ENCODE assay signal across 8 cellular contexts in genomic region chr15:82986442-82986780, GRCh38. TPM values are rescaled to one million over a fixed set of nuclear protein-coding genes. Genes with fewer than 3 reads are reported as not detected.
A peak's percentile ranks its signal among the peaks of the same experiment; 100 is the strongest.
DNase-seq lines count a peak whose midpoint lies in the region; ATAC-seq lines count a peak whose summit lies in the region.

No MANE protein-coding gene starts in this region.

- peak in 2 of 3 donors; percentile 17 to 58 for DNase-seq in CD4-positive, CD25-positive, alpha-beta regulatory T cell
- DNase-seq in posterior cingulate gyrus (no peak), DMS114 treated with DMSO at 0.1 percent for 48 hours (lab: John Stamatoyannopoulos, UW; ENCODE audit: unreplicated experiment) (no peak)

- peak overlapping the region; percentile 95 to 99 (median 98) for H3K4me3 Mint-ChIP-seq in CD4-positive, CD25-positive, alpha-beta regulatory T cell
- H3K4me3 Mint-ChIP-seq in activated naive CD8-positive, alpha-beta T cell: peak overlapping the region; percentile 99
- peak overlapping the region; percentile 95 for H3K4me3 Mint-ChIP-seq in stimulated activated memory B cell treated with anti-CD40 and anti-IgM and Interleukin-4, amounts not matched to agents 10 μg/mL and 1 μg/mL and 100 μg/mL, for 72 hours

- H3K4me3 ChIP-seq in CD4-positive, CD25-positive, alpha-beta regulatory T cell (ENCODE audit: low read depth, low read length): peak overlapping the region; percentile 97
- peak overlapping the region; percentile 91 for H3K4me3 ChIP-seq in HUES48 (ENCODE audit: low read depth, low read length)
- H3K4me3 ChIP-seq in iPS-18a (ENCODE audit: low read length): peak overlapping the region; percentile 99

- peak overlapping the region; percentile 51 to 96 (median 96) for H3K27ac Mint-ChIP-seq in CD4-positive, CD25-positive, alpha-beta regulatory T cell
- H3K27ac Mint-ChIP-seq in activated naive CD8-positive, alpha-beta T cell: peak overlapping the region; percentile 96
- H3K27ac Mint-ChIP-seq in stimulated activated memory B cell treated with anti-CD40 and anti-IgM and Interleukin-4, amounts not matched to agents 10 μg/mL and 1 μg/mL and 100 μg/mL, for 72 hours: peak overlapping the region; percentile 98

- peaks cover 13% of the 10 kb centered on the region for H3K36me3 ChIP-seq in CD4-positive, CD25-positive, alpha-beta regulatory T cell (ENCODE audit: control insufficient read depth, insufficient read depth, low read length)
- H3K36me3 ChIP-seq in HUES48 (ENCODE audit: control insufficient read depth, insufficient read depth, low read length): peaks cover 24% of the 10 kb centered on the region
- peaks cover 15% of the 10 kb centered on the region for H3K36me3 ChIP-seq in iPS-18a (ENCODE audit: control insufficient read depth, low read depth, low read length)

- no peaks in the 10 kb centered on the region for H3K9me3 Mint-ChIP-seq in CD4-positive, CD25-positive, alpha-beta regulatory T cell
- no peaks in the 10 kb centered on the region for H3K9me3 Mint-ChIP-seq in activated naive CD8-positive, alpha-beta T cell (ENCODE audit: low read depth)
- H3K9me3 Mint-ChIP-seq in stimulated activated memory B cell treated with anti-CD40 and anti-IgM and Interleukin-4, amounts not matched to agents 10 μg/mL and 1 μg/mL and 100 μg/mL, for 72 hours: no peaks in the 10 kb centered on the region

- H3K9ac ChIP-seq in HUES48 (ENCODE audit: low read depth, low read length): peak overlapping the region; percentile 79
- H3K9ac ChIP-seq in iPS-18a (ENCODE audit: low read length): peak overlapping the region; percentile 49

- intact Hi-C loops in posterior cingulate gyrus (cut with DNase I): loop anchor here (5.0 kb wide), 1 partner anchor 34 kb away; the partner anchor contains the start of gene HOMER2

- H3K27ac ChIP-seq in CD4-positive, CD25-positive, alpha-beta regulatory T cell (ENCODE audit: insufficient read depth, low read length, poor library complexity, severe bottlenecking): peak overlapping the region; percentile 71
- H3K27ac ChIP-seq in HUES48 (ENCODE audit: low read depth, low read length) (peak overlapping the region; percentile 52), iPS-18a (ENCODE audit: low read length) (no peak overlapping the region)

- H3K9me3 ChIP-seq in CD4-positive, CD25-positive, alpha-beta regulatory T cell (ENCODE audit: control insufficient read depth in 2 of 2, low read length in 2 of 2): no peaks in the 10 kb centered on the region
- H3K9me3 ChIP-seq in HUES48 (ENCODE audit: control insufficient read depth, insufficient read depth, low read length): no peaks in the 10 kb centered on the region
- no peaks in the 10 kb centered on the region for H3K9me3 ChIP-seq in iPS-18a (ENCODE audit: control insufficient read depth, low read depth, low read length)

- no peaks in the 10 kb centered on the region for H3K27me3 ChIP-seq in CD4-positive, CD25-positive, alpha-beta regulatory T cell (ENCODE audit: control insufficient read depth, insufficient read depth, low read length)
- H3K27me3 ChIP-seq in HUES48 (ENCODE audit: control insufficient read depth, insufficient read depth, low read length): peaks cover 6% of the 10 kb centered on the region
- H3K27me3 ChIP-seq in iPS-18a (ENCODE audit: control insufficient read depth, insufficient read depth, low read length): peaks cover 10% of the 10 kb centered on the region

- ATAC-seq in CD4-positive, CD25-positive, alpha-beta regulatory T cell (ENCODE audit: low read depth in 2 of 2): peak; percentile 14 to 24
- ATAC-seq in GM19467 (IDR thresholded peaks at IDR 0.05; ENCODE audit: unreplicated experiment): peak; percentile 17
- ATAC-seq in stimulated activated memory B cell treated with anti-CD40 and anti-IgM and Interleukin-4, amounts not matched to agents 10 μg/mL and 1 μg/mL and 100 μg/mL, for 72 hours: peak; percentile 41

- peaks cover 21% of the 10 kb centered on the region for H3K4me1 ChIP-seq in CD4-positive, CD25-positive, alpha-beta regulatory T cell (ENCODE audit: control insufficient read depth, insufficient read depth, low read length, poor library complexity, severe bottlenecking)
- no peaks in the 10 kb centered on the region for H3K4me1 ChIP-seq in HUES48 (ENCODE audit: control insufficient read depth, insufficient read depth, low read length)
- no peaks in the 10 kb centered on the region for H3K4me1 ChIP-seq in iPS-18a (ENCODE audit: control insufficient read depth, low read depth, low read length)

- H3K27me3 Mint-ChIP-seq in CD4-positive, CD25-positive, alpha-beta regulatory T cell: no peaks in the 10 kb centered on the region
- no peaks in the 10 kb centered on the region for H3K27me3 Mint-ChIP-seq in activated naive CD8-positive, alpha-beta T cell
- no peaks in the 10 kb centered on the region for H3K27me3 Mint-ChIP-seq in stimulated activated memory B cell treated with anti-CD40 and anti-IgM and Interleukin-4, amounts not matched to agents 10 μg/mL and 1 μg/mL and 100 μg/mL, for 72 hours

- H3K4me1 Mint-ChIP-seq in CD4-positive, CD25-positive, alpha-beta regulatory T cell: peaks cover 25 to 49% (median 29%) of the 10 kb centered on the region in 4 donors
- H3K4me1 Mint-ChIP-seq in activated naive CD8-positive, alpha-beta T cell (ENCODE audit: low read depth): peaks cover 24% of the 10 kb centered on the region
- H3K4me1 Mint-ChIP-seq in stimulated activated memory B cell treated with anti-CD40 and anti-IgM and Interleukin-4, amounts not matched to agents 10 μg/mL and 1 μg/mL and 100 μg/mL, for 72 hours: peaks cover 21% of the 10 kb centered on the region

- H3K36me3 Mint-ChIP-seq in CD4-positive, CD25-positive, alpha-beta regulatory T cell: peaks cover 18% of the 10 kb centered on the region
- H3K36me3 Mint-ChIP-seq in activated naive CD8-positive, alpha-beta T cell: peaks cover 2% of the 10 kb centered on the region
- H3K36me3 Mint-ChIP-seq in stimulated activated memory B cell treated with anti-CD40 and anti-IgM and Interleukin-4, amounts not matched to agents 10 μg/mL and 1 μg/mL and 100 μg/mL, for 72 hours: peaks cover 17% of the 10 kb centered on the region

RNA-seq across cellular contexts. Expression of gene RAMAC, which starts 0.4 kb away (rescaled TPM):
- 23.9 TPM for total RNA-seq in CD4-positive, CD25-positive, alpha-beta regulatory T cell
- 10 to 100 TPM; 39.3 to 48.1 (median 43.7) TPM for polyA plus RNA-seq in CD4-positive, CD25-positive, alpha-beta regulatory T cell

RNA-seq across cellular contexts. Expression of gene C15orf40, which starts 25.0 kb away (rescaled TPM):
- 20.0 TPM for total RNA-seq in CD4-positive, CD25-positive, alpha-beta regulatory T cell
- 10 to 100 TPM; 46.4 to 77.0 (median 57.3) TPM for polyA plus RNA-seq in CD4-positive, CD25-positive, alpha-beta regulatory T cell

RNA-seq across cellular contexts. Expression of gene HOMER2, which starts 33.9 kb away (rescaled TPM):
- 3.4 TPM for total RNA-seq in CD4-positive, CD25-positive, alpha-beta regulatory T cell
- polyA plus RNA-seq in CD4-positive, CD25-positive, alpha-beta regulatory T cell: 1 to 10 TPM; 2.6 to 9.4 (median 3.1) TPM

Comparison
In these comparisons a context has a peak if more than half of its experiments do, and no peak if none do; other contexts are left out.
1. DNase-seq: peak in CD4-positive, CD25-positive, alpha-beta regulatory T cell (2 of 3); none in posterior cingulate gyrus (0 of 10) and DMS114 treated with DMSO at 0.1 percent for 48 hours (single experiment).
2. Peak in every context shown above with its lines, with median percentiles within 50 percentile points of each other: ATAC-seq, H3K4me3 ChIP-seq, H3K27ac Mint-ChIP-seq and H3K4me3 Mint-ChIP-seq.